ENCODE assay signal across 20 cellular contexts in genomic region chr20:33251496-33251895, GRCh38. TPM values are rescaled to one million over a fixed set of nuclear protein-coding genes. Genes with fewer than 3 reads are reported as not detected.
A peak's percentile ranks its signal among the peaks of the same experiment; 100 is the strongest.
DNase-seq lines count a peak whose midpoint lies in the region; ATAC-seq and TF ChIP-seq lines count a peak whose summit lies in the region.
"Had no signal": no experiment of that assay in that cellular context is flagged by ENCODE, and none has a peak within 500 bp of the region (broad histone marks: within the 10 kb centered on the region; RNA-seq: fewer than 3 reads in every experiment).

No MANE protein-coding gene starts in this region.

- H3K9me3 ChIP-seq in endodermal cell (ENCODE audit: control insufficient read depth, low read length), result peaks cover 22% of the 10 kb centered on the region
- H3K9me3 ChIP-seq: SJCRH30 had no signal

- intact Hi-C loops in sciatic nerve (cut with DNase I), result no loop called here

- H3K4me3 ChIP-seq in endodermal cell (ENCODE audit: low read length), result no peak overlapping the region
- H3K4me3 ChIP-seq: SJCRH30 had no signal

- H3K4me1 Mint-ChIP-seq in endodermal cell, result no peaks in the 10 kb centered on the region
- H3K4me1 Mint-ChIP-seq: CD4-positive, CD25-positive, alpha-beta regulatory T cell had no signal

- no peak for TF ChIP-seq CTCF in endodermal cell (conservative IDR thresholded peaks at IDR 0.05)

- H3K4me1 ChIP-seq in endodermal cell (ENCODE audit: control insufficient read depth, insufficient read depth, low read length), result no peaks in the 10 kb centered on the region
- H3K4me1 ChIP-seq: SJCRH30 had no signal

- no peaks in the 10 kb centered on the region for H3K36me3 ChIP-seq in endodermal cell (ENCODE audit: control insufficient read depth, insufficient read depth, low read length)
- H3K36me3 ChIP-seq: SJCRH30 had no signal

- ATAC-seq in HG03432 (IDR thresholded peaks at IDR 0.05; ENCODE audit: unreplicated experiment) (no peak), sciatic nerve (no peak)

- WGBS in endodermal cell (ENCODE audit: insufficient coverage in 1 of 2, insufficient read length in 1 of 2), 2 experiments, result 86 to 96% methylated on average over 3 of the region's 3 CpGs

- H3K36me3 Mint-ChIP-seq in endodermal cell (ENCODE audit: low read depth), result no peaks in the 10 kb centered on the region
- H3K36me3 Mint-ChIP-seq: CD4-positive, CD25-positive, alpha-beta regulatory T cell had no signal

- no peak overlapping the region for H3K9ac ChIP-seq in endodermal cell (ENCODE audit: extremely low read depth, low read length, poor library complexity, severe bottlenecking)

- no peak overlapping the region for H3K27ac Mint-ChIP-seq in endodermal cell
- H3K27ac Mint-ChIP-seq: CD4-positive, CD25-positive, alpha-beta regulatory T cell had no signal

- peaks cover 4% of the 10 kb centered on the region for H3K27me3 ChIP-seq in endodermal cell (ENCODE audit: control insufficient read depth, insufficient read depth, low read length, poor library complexity, severe bottlenecking)
- H3K27me3 ChIP-seq: SJCRH30 had no signal

- no peak overlapping the region for H3K27ac ChIP-seq in endodermal cell (ENCODE audit: low read depth, low read length)
- H3K27ac ChIP-seq: SJCRH30 had no signal

- peaks cover 13% of the 10 kb centered on the region for H3K27me3 Mint-ChIP-seq in endodermal cell (ENCODE audit: insufficient read depth)

- no peak overlapping the region for H3K4me3 Mint-ChIP-seq in endodermal cell
- H3K4me3 Mint-ChIP-seq: CD4-positive, CD25-positive, alpha-beta regulatory T cell had no signal

- DNase-seq in DMS153 treated with DMSO at 0.1 percent for 48 hours (lab: John Stamatoyannopoulos, UW; ENCODE audit: unreplicated experiment) (peak; percentile 28), NCI-H2029 treated with DMSO at 0.1 percent for 48 hours (lab: John Stamatoyannopoulos, UW) (peak; percentile 97), NCI-H774 (lab: John Stamatoyannopoulos, UW) (peak; percentile 11), endodermal cell (peak; percentile 0), sciatic nerve (ENCODE audit: low spot score) (no peak), NCI-H526 (lab: John Stamatoyannopoulos, UW) (no peak)
- no peak for DNase-seq in stimulated activated CD4-positive, alpha-beta T cell treated with anti-CD3 and anti-CD28 coated beads, Interleukin-2, amount 100 ng/mL, for 24 hours
- DNase-seq: Calu3; CD4-positive, CD25-positive, alpha-beta regulatory T cell; HCEC 1CT; NCI-H187 treated with DMSO at 0.1 percent for 48 hours; NCI-H510A; NK-92 treated with Interleukin-12 subunit alpha and Interleukin-12 subunit beta, amount 100 ng/mL, for 24 hours; OCI-M1; RPMI8226; SJCRH30 had no signal

- peaks cover 10% of the 10 kb centered on the region for H3K9me3 Mint-ChIP-seq in endodermal cell

RNA-seq across cellular contexts. Expression of gene BPIFA1, which starts 15.7 kb away (rescaled TPM):
- 1 to 10 TPM in 1 of 2 donors, not detected in 1; 1.4 TPM for total RNA-seq in endodermal cell
- 0.25 TPM for polyA plus RNA-seq in endodermal cell (2013, experiment 1 of 2)
- not detected for polyA plus RNA-seq in endodermal cell (2013, experiment 2 of 2)
- total RNA-seq in sciatic nerve, result not detected
- total RNA-seq: A673; Calu3; CD4-positive, CD25-positive, alpha-beta regulatory T cell; HT-29; SJCRH30; T-helper 2 cell treated with Interferon-gamma antibody and Interleukin-4, amounts not matched to agents 100 ng/mL and 5 ng/mL, for 36 hours had no signal
- polyA plus RNA-seq: CD4-positive, CD25-positive, alpha-beta regulatory T cell had no signal

RNA-seq across cellular contexts. Expression of gene BPIFB1, which starts 31.5 kb away (rescaled TPM):
- under 1 TPM; 0.24 to 0.26 TPM for total RNA-seq in endodermal cell
- polyA plus RNA-seq in endodermal cell (2013, experiment 1 of 2), result 0.53 TPM
- not detected for polyA plus RNA-seq in endodermal cell (2013, experiment 2 of 2)
- 2.1 TPM for total RNA-seq in sciatic nerve
- total RNA-seq: A673; CD4-positive, CD25-positive, alpha-beta regulatory T cell; HT-29; SJCRH30; T-helper 2 cell treated with Interferon-gamma antibody and Interleukin-4, amounts not matched to agents 100 ng/mL and 5 ng/mL, for 36 hours had no signal
- polyA plus RNA-seq: CD4-positive, CD25-positive, alpha-beta regulatory T cell had no signal

RNA-seq across cellular contexts. Expression of gene BPIFA3, which starts 34.3 kb away (rescaled TPM):
- total RNA-seq in endodermal cell (not detected), sciatic nerve (not detected)
- not detected for polyA plus RNA-seq in endodermal cell (2013, experiment 1 of 2)
- not detected for polyA plus RNA-seq in endodermal cell (2013, experiment 2 of 2)
- total RNA-seq: A673; Calu3; CD4-positive, CD25-positive, alpha-beta regulatory T cell; HT-29; SJCRH30; T-helper 2 cell treated with Interferon-gamma antibody and Interleukin-4, amounts not matched to agents 100 ng/mL and 5 ng/mL, for 36 hours had no signal
- polyA plus RNA-seq: CD4-positive, CD25-positive, alpha-beta regulatory T cell had no signal

Comparison
In these comparisons a context has a peak if more than half of its experiments do, and no peak if none do; other contexts are left out.
1. DNase-seq: peak in DMS153 treated with DMSO at 0.1 percent for 48 hours (single experiment), NCI-H2029 treated with DMSO at 0.1 percent for 48 hours (single experiment), NCI-H774 (single experiment) and endodermal cell (single experiment); none in sciatic nerve (single experiment), NCI-H526 (0 of 2) and stimulated activated CD4-positive, alpha-beta T cell treated with anti-CD3 and anti-CD28 coated beads, Interleukin-2, amount 100 ng/mL, for 24 hours (0 of 2).